ENCODE assay signal across 18 cellular contexts in genomic region chr14:97730706-97731105, GRCh38.
DNase-seq lines count a peak whose midpoint lies in the region; ATAC-seq lines count a peak whose summit lies in the region.
"Had no signal": no experiment of that assay in that cellular context is flagged by ENCODE, and none has a peak within 500 bp of the region (broad histone marks: within the 10 kb centered on the region; RNA-seq: fewer than 3 reads in every experiment).

No MANE protein-coding gene starts in this region.

- WGBS in thymus, result 44% methylated on average over 4 of the region's 4 CpGs

- no peak overlapping the region for H3K4me3 ChIP-seq in thymus (ENCODE audit: low read length)
- H3K4me3 ChIP-seq: BLaER1, GM23338 had no signal

- no peaks in the 10 kb centered on the region for H3K9me3 ChIP-seq in KOPT-K1 (ENCODE audit: insufficient read depth, low read length, poor library complexity, severe bottlenecking)
- H3K9me3 ChIP-seq in thymus (ENCODE audit: control insufficient read depth), result peaks cover under 1% of the 10 kb centered on the region
- H3K9me3 ChIP-seq: BLaER1 had no signal

- peak; percentile 4 for DNase-seq in NCI-H510A treated with DMSO at 0.1 percent for 48 hours (lab: John Stamatoyannopoulos, UW)
- no peak for DNase-seq in NCI-H510A (lab: John Stamatoyannopoulos, UW)
- no peak for DNase-seq in activated naive CD4-positive, alpha-beta T cell (lab: John Stamatoyannopoulos, UW)
- DNase-seq in left colon, result no peak
- DNase-seq: CD4-positive, alpha-beta memory T cell; COR-L47; DMS153; DMS79 treated with DMSO at 0.1 percent for 48 hours; GDM1; H7; IMR-90 had no signal

- no peaks in the 10 kb centered on the region for H3K9me3 Mint-ChIP-seq in activated naive CD4-positive, alpha-beta T cell treated with anti-CD3 and anti-CD28 coated beads, Interleukin-2, amount 50 U/mL, for 24 hours

- no peaks in the 10 kb centered on the region for H3K36me3 Mint-ChIP-seq in activated naive CD4-positive, alpha-beta T cell treated with anti-CD3 and anti-CD28 coated beads, Interleukin-2, amount 50 U/mL, for 24 hours
- H3K36me3 Mint-ChIP-seq: CD4-positive, alpha-beta memory T cell had no signal

- peaks cover 29% of the 10 kb centered on the region for H3K4me1 ChIP-seq in thymus (ENCODE audit: control insufficient read depth, insufficient read depth, low read length)
- H3K4me1 ChIP-seq: BLaER1 had no signal

- ATAC-seq in HG03460 (IDR thresholded peaks at IDR 0.05; ENCODE audit: unreplicated experiment) (no peak), left colon (no peak)
- ATAC-seq: GM23338 had no signal

- no peaks in the 10 kb centered on the region for H3K27me3 Mint-ChIP-seq in activated naive CD4-positive, alpha-beta T cell treated with anti-CD3 and anti-CD28 coated beads, Interleukin-2, amount 50 U/mL, for 24 hours
- H3K27me3 Mint-ChIP-seq: CD4-positive, alpha-beta memory T cell had no signal

- H3K27me3 ChIP-seq in thymus (ENCODE audit: control insufficient read depth, insufficient read depth), result no peaks in the 10 kb centered on the region
- H3K27me3 ChIP-seq: BLaER1 had no signal

- intact Hi-C loops in left colon (cut with DNase I, micrococcal nuclease), result no loop called here

- H3K27ac Mint-ChIP-seq in activated naive CD4-positive, alpha-beta T cell treated with anti-CD3 and anti-CD28 coated beads, Interleukin-2, amount 50 U/mL, for 24 hours, result peak overlapping the region; percentile 56
- H3K27ac Mint-ChIP-seq: GM23338 had no signal

- H3K36me3 ChIP-seq in KOPT-K1 (ENCODE audit: insufficient read depth, low read length), result no peaks in the 10 kb centered on the region
- no peaks in the 10 kb centered on the region for H3K36me3 ChIP-seq in thymus (ENCODE audit: control insufficient read depth, insufficient read depth)
- H3K36me3 ChIP-seq: BLaER1 had no signal

- peaks cover 47% of the 10 kb centered on the region for H3K4me1 Mint-ChIP-seq in activated naive CD4-positive, alpha-beta T cell treated with anti-CD3 and anti-CD28 coated beads, Interleukin-2, amount 50 U/mL, for 24 hours
- H3K4me1 Mint-ChIP-seq: GM23338 had no signal

- peak overlapping the region; percentile 68 for H3K27ac ChIP-seq in KOPT-K1 (ENCODE audit: low read depth, low read length, poor library complexity, severe bottlenecking)
- H3K27ac ChIP-seq in thymus (ENCODE audit: low read depth), result peak overlapping the region; percentile 87
- H3K27ac ChIP-seq: 22Rv1, BLaER1 had no signal

- H3K4me3 Mint-ChIP-seq in activated naive CD4-positive, alpha-beta T cell treated with anti-CD3 and anti-CD28 coated beads, Interleukin-2, amount 50 U/mL, for 24 hours, result no peak overlapping the region
- H3K4me3 Mint-ChIP-seq: GM23338 had no signal
